ENCODE assay signal across 20 cellular contexts in the genomic region with DNA sequence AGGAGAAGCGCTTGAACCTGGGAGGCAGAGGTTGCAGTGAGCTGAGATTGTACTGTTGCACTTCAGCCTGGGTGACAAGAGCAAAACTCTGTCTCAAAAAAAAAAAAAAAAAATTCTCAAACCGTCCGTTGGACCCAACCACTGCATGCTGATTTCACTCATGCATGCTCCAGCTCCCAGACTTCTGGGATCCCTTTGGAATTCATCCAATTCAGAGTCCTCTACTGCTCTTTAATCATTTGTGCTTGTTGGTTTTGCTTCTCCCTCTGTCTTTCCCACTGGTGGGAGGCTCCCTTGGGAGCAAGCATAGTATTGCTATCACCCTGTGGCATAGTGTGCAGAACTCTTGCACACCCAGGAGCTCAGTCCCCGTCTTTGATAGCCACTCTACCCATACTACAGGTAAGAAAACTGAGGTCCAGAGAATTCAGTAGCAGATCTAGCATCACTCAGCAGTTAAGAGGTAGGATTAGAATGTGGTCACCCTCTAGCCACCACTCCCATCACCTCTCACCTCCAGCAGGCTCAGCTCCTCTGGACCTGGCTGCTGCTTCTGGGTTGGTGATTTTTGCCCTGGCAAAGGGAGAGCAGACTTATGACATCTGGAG. TPM values are rescaled to one million over a fixed set of nuclear protein-coding genes. Genes with fewer than 3 reads are reported as not detected.
A peak's percentile ranks its signal among the peaks of the same experiment; 100 is the strongest.
DNase-seq lines count a peak whose midpoint lies in the region; ATAC-seq and TF ChIP-seq lines count a peak whose summit lies in the region.
"Had no signal": no experiment of that assay in that cellular context is flagged by ENCODE, and none has a peak within 500 bp of the region (broad histone marks: within the 10 kb centered on the region; RNA-seq: fewer than 3 reads in every experiment).

No MANE protein-coding gene starts in this region.

- H3K27ac Mint-ChIP-seq in activated CD4-positive, alpha-beta T cell treated with anti-CD3 and anti-CD28 coated beads for 36 hours: peak overlapping the region; percentile 26
- no peak overlapping the region for H3K27ac Mint-ChIP-seq in activated CD4-positive, alpha-beta T cell treated with anti-CD3 and anti-CD28 coated beads, Interleukin-2, amount 10 ng/mL, durations not matched to agents 24 days and 14 days
- H3K27ac Mint-ChIP-seq in central memory CD8-positive, alpha-beta T cell (ENCODE audit: low read depth): peak overlapping the region; percentile 57
- H3K27ac Mint-ChIP-seq in mesothelial cell of epicardium: peak overlapping the region; percentile 47
- H3K27ac Mint-ChIP-seq: GM23338 had no signal

- H3K27me3 Mint-ChIP-seq in activated CD4-positive, alpha-beta T cell treated with anti-CD3 and anti-CD28 coated beads for 36 hours: peaks cover 14% of the 10 kb centered on the region
- peaks cover 50% of the 10 kb centered on the region for H3K27me3 Mint-ChIP-seq in activated CD4-positive, alpha-beta T cell treated with anti-CD3 and anti-CD28 coated beads, Interleukin-2, amount 10 ng/mL, durations not matched to agents 24 days and 14 days
- no peaks in the 10 kb centered on the region for H3K27me3 Mint-ChIP-seq in central memory CD8-positive, alpha-beta T cell
- peaks cover 2% of the 10 kb centered on the region for H3K27me3 Mint-ChIP-seq in mesothelial cell of epicardium (ENCODE audit: low read depth)

- no peak for ATAC-seq in activated CD4-positive, alpha-beta T cell treated with anti-CD3 and anti-CD28 coated beads for 36 hours
- ATAC-seq in central memory CD8-positive, alpha-beta T cell (replicated peaks; ENCODE audit: extremely low read depth, poor library complexity, severe bottlenecking): no peak
- ATAC-seq: GM23338, heart right ventricle had no signal

- no peak overlapping the region for H3K4me3 ChIP-seq in tibial nerve
- H3K4me3 ChIP-seq: ascending aorta, GM23338, heart right ventricle, ovary had no signal

- H3K4me3 Mint-ChIP-seq in activated CD4-positive, alpha-beta T cell treated with anti-CD3 and anti-CD28 coated beads for 36 hours: no peak overlapping the region
- no peak overlapping the region for H3K4me3 Mint-ChIP-seq in activated CD4-positive, alpha-beta T cell treated with anti-CD3 and anti-CD28 coated beads, Interleukin-2, amount 10 ng/mL, durations not matched to agents 24 days and 14 days
- no peak overlapping the region for H3K4me3 Mint-ChIP-seq in central memory CD8-positive, alpha-beta T cell
- H3K4me3 Mint-ChIP-seq in mesothelial cell of epicardium: no peak overlapping the region
- H3K4me3 Mint-ChIP-seq: GM23338 had no signal

- H3K36me3 ChIP-seq in tibial nerve: no peaks in the 10 kb centered on the region
- H3K36me3 ChIP-seq: ovary had no signal

- H3K4me1 ChIP-seq in tibial nerve: peaks cover 0 to 65% (median 30%) of the 10 kb centered on the region in 4 donors

- WGBS in tibial nerve, 2 donors: 63 to 66% methylated on average over 4 of the region's 4 CpGs

- no peaks in the 10 kb centered on the region for H3K9me3 ChIP-seq in tibial nerve
- H3K9me3 ChIP-seq: ascending aorta, heart right ventricle, ovary had no signal

- TF ChIP-seq CTCF in mesothelial cell of epicardium (IDR thresholded peaks at IDR 0.05; ENCODE audit: unreplicated experiment): no peak
- TF ChIP-seq CTCF in tibial nerve (IDR thresholded peaks at IDR 0.05): no peak

- no peak for TF ChIP-seq POLR2A in tibial nerve (IDR thresholded peaks at IDR 0.05)

- H3K36me3 Mint-ChIP-seq in activated CD4-positive, alpha-beta T cell treated with anti-CD3 and anti-CD28 coated beads for 36 hours (ENCODE audit: low read depth): peaks cover 5% of the 10 kb centered on the region
- H3K36me3 Mint-ChIP-seq in activated CD4-positive, alpha-beta T cell treated with anti-CD3 and anti-CD28 coated beads, Interleukin-2, amount 10 ng/mL, durations not matched to agents 24 days and 14 days (ENCODE audit: low read depth): peaks cover 4% of the 10 kb centered on the region
- H3K36me3 Mint-ChIP-seq in central memory CD8-positive, alpha-beta T cell (ENCODE audit: insufficient read depth): peaks cover 17% of the 10 kb centered on the region
- no peaks in the 10 kb centered on the region for H3K36me3 Mint-ChIP-seq in mesothelial cell of epicardium

- CTCF ChIA-PET in activated CD4-positive, alpha-beta T cell treated with anti-CD3 and anti-CD28 coated beads for 36 hours (lab: Charles Lee): interaction anchor here (0.7 to 29.1 kb wide), 6 partner anchors 9 to 113 kb away, joined by 3 to 929 read pairs (median 4); a partner anchor contains a TSS

- peak overlapping the region; percentile 92 to 98 (median 96) for H3K27ac ChIP-seq in tibial nerve
- H3K27ac ChIP-seq: epithelial cell of prostate had no signal

- H3K9me3 Mint-ChIP-seq in activated CD4-positive, alpha-beta T cell treated with anti-CD3 and anti-CD28 coated beads for 36 hours (ENCODE audit: low read depth): no peaks in the 10 kb centered on the region
- H3K9me3 Mint-ChIP-seq in activated CD4-positive, alpha-beta T cell treated with anti-CD3 and anti-CD28 coated beads, Interleukin-2, amount 10 ng/mL, durations not matched to agents 24 days and 14 days: no peaks in the 10 kb centered on the region
- H3K9me3 Mint-ChIP-seq in central memory CD8-positive, alpha-beta T cell: no peaks in the 10 kb centered on the region
- no peaks in the 10 kb centered on the region for H3K9me3 Mint-ChIP-seq in mesothelial cell of epicardium
- H3K9me3 Mint-ChIP-seq: GM23338 had no signal

- intact Hi-C loops in activated CD4-positive, alpha-beta T cell treated with anti-CD3 and anti-CD28 coated beads for 36 hours (cut with DNase I, micrococcal nuclease): no loop called here
- intact Hi-C loops in activated CD4-positive, alpha-beta T cell treated with anti-CD3 and anti-CD28 coated beads, Interleukin-2, amount 10 ng/mL, durations not matched to agents 24 days and 14 days (cut with micrococcal nuclease): loop anchor here (5.0 kb wide), 1 partner anchor 391 kb away; a partner anchor contains a TSS
- intact Hi-C loops in head of caudate nucleus (cut with DNase I): no loop called here

- peak in 1 of 2 donors; percentile 16 for TF ChIP-seq EP300 in tibial nerve (IDR thresholded peaks at IDR 0.05)

- POLR2A ChIA-PET in activated CD4-positive, alpha-beta T cell treated with anti-CD3 and anti-CD28 coated beads for 36 hours (lab: Charles Lee): interaction anchor here (4.0 to 5.1 kb wide), 2 partner anchors 14 to 15 kb away, joined by 24 to 25 read pairs; no protein-coding TSS in a partner anchor

- DNase-seq in activated CD4-positive, alpha-beta T cell treated with anti-CD3 and anti-CD28 coated beads for 36 hours: no peak
- DNase-seq in activated CD4-positive, alpha-beta T cell treated with anti-CD3 and anti-CD28 coated beads, Interleukin-2, amount 10 ng/mL, durations not matched to agents 24 days and 14 days: no peak
- DNase-seq in central memory CD8-positive, alpha-beta T cell (ENCODE audit: low spot score in 2 of 2): no peak
- no peak for DNase-seq in mesothelial cell of epicardium (ENCODE audit: low spot score in 2 of 2, unreplicated experiment in 2 of 2)
- no peak for DNase-seq in tibial nerve (ENCODE audit: low spot score in 2 of 2)
- no peak for DNase-seq in activated CD4-positive, CD25-positive, alpha-beta regulatory T cell treated with anti-CD3 and anti-CD28 coated beads, Interleukin-2, amount 50 U/mL, for 72 hours
- no peak for DNase-seq in central memory CD4-positive, alpha-beta T cell
- DNase-seq in head of caudate nucleus: no peak
- DNase-seq: activated CD8-positive, alpha-beta memory T cell treated with anti-CD3 and anti-CD28 coated beads, Interleukin-2, amount 50 U/mL, for 4 hours; heart right ventricle; NCI-H1436; ovary; SHP77 treated with DMSO at 0.1 percent for 48 hours; small intestine; T-helper 9 cell had no signal

- H3K4me1 Mint-ChIP-seq in activated CD4-positive, alpha-beta T cell treated with anti-CD3 and anti-CD28 coated beads for 36 hours: peaks cover 36% of the 10 kb centered on the region
- peaks cover 40% of the 10 kb centered on the region for H3K4me1 Mint-ChIP-seq in activated CD4-positive, alpha-beta T cell treated with anti-CD3 and anti-CD28 coated beads, Interleukin-2, amount 10 ng/mL, durations not matched to agents 24 days and 14 days
- peaks cover 32% of the 10 kb centered on the region for H3K4me1 Mint-ChIP-seq in central memory CD8-positive, alpha-beta T cell
- H3K4me1 Mint-ChIP-seq in mesothelial cell of epicardium: peaks cover 42% of the 10 kb centered on the region

- H3K27me3 ChIP-seq in tibial nerve: no peaks in the 10 kb centered on the region
- H3K27me3 ChIP-seq: ascending aorta, ovary had no signal

RNA-seq across cellular contexts. Expression of a gene that starts 3.1 kb away (rescaled TPM):
- total RNA-seq in activated CD4-positive, alpha-beta T cell treated with anti-CD3 and anti-CD28 coated beads for 36 hours: 100 to 1,000 TPM; 184 to 218 TPM
- total RNA-seq in activated CD4-positive, alpha-beta T cell treated with anti-CD3 and anti-CD28 coated beads, Interleukin-2, amount 10 ng/mL, durations not matched to agents 24 days and 14 days: 105 and 110 TPM in 2 replicates
- total RNA-seq in mesothelial cell of epicardium: 91.7 to 96.9 TPM (median 92.4 TPM) in 3 replicates
- total RNA-seq in tibial nerve: 100 to 1,000 TPM; 371 to 501 (median 419) TPM

RNA-seq across cellular contexts. Expression of a gene that starts 29.2 kb away (rescaled TPM):
- under 1 TPM; 0.48 to 0.79 TPM for total RNA-seq in activated CD4-positive, alpha-beta T cell treated with anti-CD3 and anti-CD28 coated beads for 36 hours
- 0.24 and 0.84 TPM in 2 replicates for total RNA-seq in activated CD4-positive, alpha-beta T cell treated with anti-CD3 and anti-CD28 coated beads, Interleukin-2, amount 10 ng/mL, durations not matched to agents 24 days and 14 days
- total RNA-seq in mesothelial cell of epicardium (107 to 112 TPM (median 112 TPM) in 3 replicates), tibial nerve (1 to 10 TPM in 1 of 4 donors, under 1 TPM in 3; under 0.01 to 1.2 (median 0.43) TPM)

RNA-seq across cellular contexts. Expression of a gene that starts 41.9 kb away (rescaled TPM):
- total RNA-seq in activated CD4-positive, alpha-beta T cell treated with anti-CD3 and anti-CD28 coated beads for 36 hours: 10 to 100 TPM; 53.3 to 64.5 TPM
- total RNA-seq in activated CD4-positive, alpha-beta T cell treated with anti-CD3 and anti-CD28 coated beads, Interleukin-2, amount 10 ng/mL, durations not matched to agents 24 days and 14 days: 12.1 and 12.7 TPM in 2 replicates
- 18.7 to 21.0 TPM (median 19.8 TPM) in 3 replicates for total RNA-seq in mesothelial cell of epicardium
- total RNA-seq in tibial nerve: 1 to 10 TPM; 1.8 to 4.6 (median 3.5) TPM
- total RNA-seq: HT1080 had no signal

RNA-seq across cellular contexts. Expression of a gene that starts 50.5 kb away (rescaled TPM):
- total RNA-seq in activated CD4-positive, alpha-beta T cell treated with anti-CD3 and anti-CD28 coated beads for 36 hours: under 1 TPM; 0.46 to 0.77 TPM
- not detected in 2 replicates for total RNA-seq in activated CD4-positive, alpha-beta T cell treated with anti-CD3 and anti-CD28 coated beads, Interleukin-2, amount 10 ng/mL, durations not matched to agents 24 days and 14 days
- total RNA-seq in mesothelial cell of epicardium: 51.1 to 52.6 TPM (median 51.2 TPM) in 3 replicates
- not detected for total RNA-seq in tibial nerve
- total RNA-seq: ascending aorta, NCI-H460 had no signal

RNA-seq across cellular contexts. Expression of a gene that starts 56.9 kb away (rescaled TPM):
- total RNA-seq in activated CD4-positive, alpha-beta T cell treated with anti-CD3 and anti-CD28 coated beads for 36 hours: 10 to 100 TPM; 26.1 to 50.3 TPM
- 69.9 and 73.0 TPM in 2 replicates for total RNA-seq in activated CD4-positive, alpha-beta T cell treated with anti-CD3 and anti-CD28 coated beads, Interleukin-2, amount 10 ng/mL, durations not matched to agents 24 days and 14 days
- total RNA-seq in mesothelial cell of epicardium (39.2 to 43.4 TPM (median 39.5 TPM) in 3 replicates), tibial nerve (10 to 100 TPM; 32.6 to 51.8 (median 47.8) TPM)

Comparison
In these comparisons a context has a peak if more than half of its experiments do, and no peak if none do; other contexts are left out.
1. RNA of a gene that starts 29.2 kb away (total RNA-seq): 107 to 112 TPM in mesothelial cell of epicardium; 0.24 to 0.84 TPM in activated CD4-positive, alpha-beta T cell treated with anti-CD3 and anti-CD28 coated beads, Interleukin-2, amount 10 ng/mL, durations not matched to agents 24 days and 14 days, 0.48 to 0.79 TPM in activated CD4-positive, alpha-beta T cell treated with anti-CD3 and anti-CD28 coated beads for 36 hours and under 0.01 to 1.2 TPM in tibial nerve; every median in the first group is over 10 times any median in the second.